ENCODE assay signal across 26 cellular contexts in genomic region chr11:19881185-19881584, GRCh38.
"Had no signal": no experiment of that assay in that cellular context is flagged by ENCODE, and none has a peak within 500 bp of the region (broad histone marks: within the 10 kb centered on the region; RNA-seq: fewer than 3 reads in every experiment).

No MANE protein-coding gene starts in this region.

- H3K27me3 ChIP-seq: neural progenitor cell, ovary, right lobe of liver, sigmoid colon, stomach, thyroid gland, tibial nerve, upper lobe of left lung, vagina had no signal

- H3K9me3 ChIP-seq: ovary, psoas muscle, right lobe of liver, sigmoid colon, stomach, thoracic aorta, thyroid gland, tibial nerve, upper lobe of left lung, vagina had no signal

- H3K79me2 ChIP-seq: parathyroid adenoma had no signal

- H3K4me2 ChIP-seq: neural progenitor cell had no signal

- H2AFZ ChIP-seq: neural progenitor cell, parathyroid adenoma had no signal

- H3K36me3 ChIP-seq: neural progenitor cell, ovary, vagina had no signal

- H3K9ac ChIP-seq: neural progenitor cell, parathyroid adenoma had no signal

- H3K27ac ChIP-seq: neural progenitor cell, ovary, parathyroid adenoma, psoas muscle, right lobe of liver, sigmoid colon, stomach, thoracic aorta, thyroid gland, tibial nerve, upper lobe of left lung, vagina had no signal

- ATAC-seq: natural killer cell; psoas muscle; right cardiac atrium; right lobe of liver; stimulated activated effector memory CD8-positive, alpha-beta T cell treated with anti-CD3 and anti-CD28 coated beads, Interleukin-12 subunit alpha, Interleukin-12 subunit beta, amount 100 ng/mL, for 72 hours; stimulated activated naive B cell treated with anti-CD40 and anti-IgM and Interleukin-4, amounts not matched to agents 10 μg/mL and 1 μg/mL and 100 μg/mL, for 72 hours had no signal

- DNase-seq: natural killer cell; occipital lobe; ovary; posterior cingulate gyrus; psoas muscle; right cardiac atrium; right lobe of liver; sigmoid colon; stimulated activated CD4-positive, alpha-beta T cell treated with anti-CD3 and anti-CD28 coated beads, Interleukin-15, amount 100 ng/mL, for 24 hours; stimulated activated CD4-positive, alpha-beta T cell treated with anti-CD3 and anti-CD28 coated beads, Interleukin-2, amount 100 ng/mL, for 24 hours; stimulated activated CD4-positive, alpha-beta T cell treated with anti-CD3 and anti-CD28 coated beads, Interleukin-2, amount 100 ng/mL, for 48 hours; stimulated activated CD4-positive, alpha-beta T cell treated with anti-CD3 and anti-CD28 coated beads, Interleukin-4, amount 100 ng/mL, for 24 hours; stimulated activated naive B cell treated with anti-CD40 and anti-IgM and Interleukin-4, amounts not matched to agents 10 μg/mL and 1 μg/mL and 100 μg/mL, for 72 hours; stimulated activated naive CD4-positive, alpha-beta T cell treated with Interleukin-2 at 50 U/mL for 16 hours; stomach; thyroid gland; trophoblast cell; upper lobe of left lung had no signal

- FAIRE-seq: urothelium cell line had no signal

- H3K4me1 ChIP-seq: parathyroid adenoma, psoas muscle, right lobe of liver, upper lobe of left lung, vagina had no signal

- H3K4me3 ChIP-seq: neural progenitor cell, ovary, psoas muscle, right lobe of liver, sigmoid colon, skin epidermis, stomach, thoracic aorta, thyroid gland, tibial nerve, upper lobe of left lung, vagina had no signal
